8 cellular contexts compared by ENCODE assay signal in the genomic region with DNA sequence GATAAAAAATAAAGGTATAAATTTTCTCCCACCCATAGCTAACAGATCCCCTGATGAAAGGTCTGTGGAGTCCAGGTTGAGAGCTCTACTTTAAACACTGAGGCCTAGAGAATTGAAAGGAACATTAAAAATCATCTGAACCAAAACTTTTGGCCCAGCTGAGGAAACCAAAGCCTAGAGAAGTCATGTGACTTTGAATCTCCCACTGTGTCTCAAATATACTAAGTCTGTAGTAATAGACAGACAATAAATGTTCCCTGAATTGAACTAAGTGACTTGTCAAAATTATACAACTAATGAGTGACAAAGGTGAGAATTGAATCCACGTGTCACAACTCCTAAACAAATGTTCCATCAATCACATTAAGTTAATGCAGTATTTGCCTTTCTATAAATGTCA. TPM values are rescaled to one million over a fixed set of nuclear protein-coding genes. Genes with fewer than 3 reads are reported as not detected.
"Had no signal": no experiment of that assay in that cellular context is flagged by ENCODE, and none has a peak within 500 bp of the region (broad histone marks: within the 10 kb centered on the region; RNA-seq: fewer than 3 reads in every experiment).

No MANE protein-coding gene starts in this region.

- DNase-seq: GDM1, GF-D8 had no signal

- ATAC-seq: GM12878 had no signal

- FAIRE-seq: G401.6, GM12878, GM12891, GM12892, GM18507, GM19239 had no signal

- H3K4me3 ChIP-seq: GM12878 had no signal

RNA-seq across cellular contexts. Expression of a gene that starts 5.7 kb away (rescaled TPM):
- total RNA-seq: GM12878 had no signal
- polyA plus RNA-seq: GM12878 had no signal

RNA-seq across cellular contexts. Expression of a gene that starts 25.3 kb away (rescaled TPM):
- total RNA-seq: GM12878 had no signal
- polyA plus RNA-seq: GM12878 had no signal

RNA-seq across cellular contexts. Expression of a gene that starts 48.5 kb away (rescaled TPM):
- polyA plus RNA-seq: GM12878 had no signal
